ENCODE assay signal across 1 cellular context in the genomic region with DNA sequence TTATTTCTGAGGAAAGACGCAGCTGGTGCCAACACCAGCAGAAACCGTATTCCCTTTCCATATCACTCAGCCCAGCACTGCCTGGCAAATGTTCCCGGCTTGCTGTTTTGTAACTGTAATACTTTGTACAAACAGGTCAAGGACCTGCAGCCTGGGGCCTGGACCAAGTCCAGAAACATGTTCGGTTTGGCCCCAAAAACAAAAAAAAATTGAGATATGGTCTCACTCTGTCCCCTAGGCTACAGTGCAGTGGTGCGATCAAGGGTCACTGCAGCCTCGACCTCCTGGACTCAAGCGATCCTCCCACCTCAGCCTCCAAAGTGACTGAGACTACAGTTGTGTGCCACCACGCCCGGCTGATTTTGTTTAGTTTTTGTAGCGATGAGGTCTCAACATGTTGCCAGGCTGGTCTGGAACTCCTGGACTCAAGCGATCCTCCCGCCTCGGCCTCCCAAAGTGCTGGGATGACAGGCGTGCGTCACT.
TF ChIP-seq lines count a peak whose summit lies in the region.

No MANE protein-coding gene starts in this region.

TF ChIP-seq in neural cell, 6 proteins besides CTCF, POLR2A, EP300 and RAD21 (continued from another document):
- TF ChIP-seq TAF1 (IDR thresholded peaks at IDR 0.05; ENCODE audit: low read depth), result no peak
- TF ChIP-seq SMC3 (conservative IDR thresholded peaks at IDR 0.05; ENCODE audit: poor library complexity), result no peak
